ENCODE assay signal across 7 cellular contexts in genomic region chr5:171942112-171942516, GRCh38.
DNase-seq lines count a peak whose midpoint lies in the region; ATAC-seq and TF ChIP-seq lines count a peak whose summit lies in the region.
"Not testable (repeated sequence)": the region's sequence is repeated elsewhere in the genome, so short reads cannot be mapped to it uniquely, and the experiment has no call there.

No MANE protein-coding gene starts in this region.

- H3K9me3 ChIP-seq in body of pancreas, mucosa of descending colon: not testable (repeated sequence)

- not testable (repeated sequence) for TF ChIP-seq POLR2A in body of pancreas (IDR thresholded peaks at IDR 0.05)

- H3K4me1 ChIP-seq in body of pancreas = peaks cover 79% of the 10 kb centered on the region
- H3K4me1 ChIP-seq in mucosa of descending colon (ENCODE audit: low read depth) = peaks cover 15% of the 10 kb centered on the region

- intact Hi-C loops in body of pancreas (cut with DNase I); mucosa of descending colon (cut with DNase I, micrococcal nuclease): not testable (repeated sequence)

- WGBS in body of pancreas, 2 donors = 14 to 26% methylated on average over 4 of the region's 6 CpGs

- H3K27me3 ChIP-seq in body of pancreas = not testable (repeated sequence)

- TF ChIP-seq CTCF in VCaP (conservative IDR thresholded peaks at IDR 0.05); body of pancreas (IDR thresholded peaks at IDR 0.05); mucosa of descending colon (IDR thresholded peaks at IDR 0.05): not testable (repeated sequence)

- peak overlapping the region; percentile 22 for H3K27ac ChIP-seq in VCaP
- H3K27ac ChIP-seq in body of pancreas = peak overlapping the region; percentile 36 to 93 (median 85)

- not testable (repeated sequence) for H3K4me3 ChIP-seq in body of pancreas, mucosa of descending colon

- not testable (repeated sequence) for H3K36me3 ChIP-seq in body of pancreas (replicated peaks in 1 of 2; ENCODE audit: insufficient read depth in 1 of 2, low read depth in 2 of 2); mucosa of descending colon (ENCODE audit: low read depth)

- not testable (repeated sequence) for DNase-seq in body of pancreas, mucosa of descending colon

- ATAC-seq in GM18511 (IDR thresholded peaks at IDR 0.05; ENCODE audit: unreplicated experiment) (peak; percentile 63), GM19463 (IDR thresholded peaks at IDR 0.05; ENCODE audit: unreplicated experiment) (peak; percentile 39), HG02852 (IDR thresholded peaks at IDR 0.05; ENCODE audit: unreplicated experiment) (peak; percentile 53), HG03432 (IDR thresholded peaks at IDR 0.05; ENCODE audit: unreplicated experiment) (peak; percentile 49), body of pancreas (peak; percentile 45), mucosa of descending colon (peak; percentile 48)
